Comparison of ENCODE assay signal across 16 cellular contexts in the genomic region with DNA sequence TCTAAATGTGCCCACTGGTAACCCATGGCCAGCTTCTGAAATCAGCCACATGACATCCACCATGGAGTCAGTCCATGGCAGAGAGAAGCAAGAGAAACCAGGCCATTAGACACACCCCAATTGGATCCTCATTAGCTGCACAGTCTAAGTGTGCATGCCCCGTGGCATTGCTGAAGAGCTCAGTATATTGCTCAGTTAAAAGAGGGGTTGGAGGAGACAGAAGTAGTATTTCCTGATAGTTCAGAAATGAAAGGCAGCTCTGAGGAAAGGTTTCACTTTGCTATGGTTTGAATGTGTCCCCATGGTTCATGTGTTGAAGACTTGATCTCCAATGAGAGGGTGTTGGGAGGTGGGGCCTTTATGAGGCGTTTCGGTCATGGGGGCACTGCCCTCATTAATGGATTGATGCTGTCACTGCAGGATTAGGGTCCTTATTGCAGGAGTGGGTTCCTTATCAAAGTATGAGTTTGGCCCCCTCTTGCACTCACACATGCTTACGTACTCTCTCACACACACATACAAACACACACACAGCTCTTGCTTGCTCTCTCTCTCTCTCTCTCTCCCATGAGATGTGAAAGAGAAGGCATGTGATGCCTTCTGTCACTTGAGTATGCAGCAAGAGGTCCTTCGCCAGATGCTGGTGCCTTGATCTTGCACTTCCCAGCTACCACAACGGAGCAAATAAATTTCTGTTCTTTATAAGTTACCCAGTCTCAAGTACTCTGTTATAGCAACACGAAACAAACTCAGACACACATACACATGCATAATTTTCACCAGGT. TPM values are rescaled to one million over a fixed set of nuclear protein-coding genes. Genes with fewer than 3 reads are reported as not detected.
A peak's percentile ranks its signal among the peaks of the same experiment; 100 is the strongest.
DNase-seq lines count a peak whose midpoint lies in the region; ATAC-seq and TF ChIP-seq lines count a peak whose summit lies in the region.
"Had no signal": no experiment of that assay in that cellular context is flagged by ENCODE, and none has a peak within 500 bp of the region (broad histone marks: within the 10 kb centered on the region; RNA-seq: fewer than 3 reads in every experiment).

No MANE protein-coding gene starts in this region.

- H3F3A ChIP-seq in GM23338 (replicated peaks; ENCODE audit: low read depth) = no peaks in the 10 kb centered on the region

- peaks cover 16% of the 10 kb centered on the region for H3K9me3 Mint-ChIP-seq in GM23338
- no peaks in the 10 kb centered on the region for H3K9me3 Mint-ChIP-seq in CD8-positive, alpha-beta memory T cell

- no peak overlapping the region for H3K4me3 ChIP-seq in GM23338
- no peak overlapping the region for H3K4me3 ChIP-seq in CD8-positive, alpha-beta memory T cell (ENCODE audit: low read length)
- H3K4me3 ChIP-seq: PC-9 had no signal

- no peaks in the 10 kb centered on the region for H3K9me3 ChIP-seq in CD8-positive, alpha-beta memory T cell (ENCODE audit: low read length)

- H4K20me1 ChIP-seq in GM23338 (replicated peaks; ENCODE audit: insufficient read depth) = no peaks in the 10 kb centered on the region

- peaks cover 2% of the 10 kb centered on the region for H3K27me3 Mint-ChIP-seq in GM23338 (ENCODE audit: insufficient read depth, low read depth, poor library complexity)
- H3K27me3 Mint-ChIP-seq in CD8-positive, alpha-beta memory T cell = peaks cover 4 to 10% of the 10 kb centered on the region in 2 donors

- CTCF ChIA-PET in CD8-positive, alpha-beta memory T cell (lab: Charles Lee) = no interaction called here

- H2AFZ ChIP-seq in GM23338 = 0 out of 2 replicates have a peak overlapping the region, but pooled peaks have one; percentile 32
- H2AFZ ChIP-seq: PC-9 had no signal

- no peaks in the 10 kb centered on the region for H3K27me3 ChIP-seq in GM23338 (ENCODE audit: insufficient read depth)
- H3K27me3 ChIP-seq in CD8-positive, alpha-beta memory T cell (ENCODE audit: insufficient read depth, low read length, poor library complexity, severe bottlenecking) = no peaks in the 10 kb centered on the region

- intact Hi-C loops in posterior cingulate gyrus (cut with DNase I) = no loop called here

- H3K4me1 ChIP-seq in GM23338 (ENCODE audit: insufficient read depth) = 0 out of 2 replicates have a peak, but pooled peaks cover 3% of the 10 kb centered on the region
- peaks cover 10% of the 10 kb centered on the region for H3K4me1 ChIP-seq in CD8-positive, alpha-beta memory T cell (ENCODE audit: insufficient read depth, low read length)

- no peak overlapping the region for H3K27ac ChIP-seq in GM23338 (ENCODE audit: low read depth)
- H3K27ac ChIP-seq in CD8-positive, alpha-beta memory T cell (ENCODE audit: low read depth, low read length) = no peak overlapping the region
- H3K27ac ChIP-seq: PC-9 had no signal

- H3K36me3 ChIP-seq in GM23338 (ENCODE audit: insufficient read depth) = no peaks in the 10 kb centered on the region
- no peaks in the 10 kb centered on the region for H3K36me3 ChIP-seq in CD8-positive, alpha-beta memory T cell (ENCODE audit: insufficient read depth, low read length)

- no peak overlapping the region for H3K27ac Mint-ChIP-seq in GM23338
- peak overlapping the region in 4 of 8 donors; percentile 2 to 23 (median 8) for H3K27ac Mint-ChIP-seq in CD8-positive, alpha-beta memory T cell

- H3K36me3 Mint-ChIP-seq in GM23338 (ENCODE audit: low read depth) = peaks cover 11% of the 10 kb centered on the region; the same call in 2 of the 3 replicates
- no peaks in the 10 kb centered on the region for H3K36me3 Mint-ChIP-seq in CD8-positive, alpha-beta memory T cell
- H3K36me3 Mint-ChIP-seq: CD4-positive, alpha-beta memory T cell had no signal

- no peak for ATAC-seq in GM23338
- ATAC-seq: HepG2 had no signal

- H3K4me1 Mint-ChIP-seq in GM23338 = peaks cover 5% of the 10 kb centered on the region; the same call in 2 of the 3 replicates
- H3K4me1 Mint-ChIP-seq in CD8-positive, alpha-beta memory T cell = peaks cover 38 to 59% (median 43%) of the 10 kb centered on the region in 3 donors

- H3K79me2 ChIP-seq in GM23338 (replicated peaks; ENCODE audit: insufficient read depth) = no peaks in the 10 kb centered on the region

- no peak for TF ChIP-seq CTCF in GM23338 (conservative IDR thresholded peaks at IDR 0.05; ENCODE audit: low read depth in 2 of 2)

- H3K4me2 ChIP-seq in GM23338 = no peak overlapping the region
- H3K4me2 ChIP-seq: PC-9 had no signal

- POLR2A ChIA-PET in CD8-positive, alpha-beta memory T cell (lab: Charles Lee) = interaction anchor here (0.6 kb wide), 1 partner anchor 11 kb away, joined by 4 read pairs; no protein-coding TSS in a partner anchor

- H3K9me2 ChIP-seq in GM23338 (ENCODE audit: insufficient read depth) = no peaks in the 10 kb centered on the region

- H3K4me3 Mint-ChIP-seq in GM23338 = no peak overlapping the region
- H3K4me3 Mint-ChIP-seq in CD8-positive, alpha-beta memory T cell = peak overlapping the region in 3 of 7 donors; percentile 7 to 60 (median 15)

- DNase-seq in DMS79 (lab: John Stamatoyannopoulos, UW) (peak; percentile 84), GM23338 (ENCODE audit: low spot score) (no peak), NCI-H524 treated with DMSO at 0.1 percent for 48 hours (lab: John Stamatoyannopoulos, UW) (peak; percentile 64), mucosa of gallbladder (ENCODE audit: low spot score) (peak; percentile 5), posterior cingulate gyrus (no peak), SIG-M5 (lab: John Stamatoyannopoulos, UW) (no peak)
- no peak for DNase-seq in CD8-positive, alpha-beta memory T cell
- DNase-seq: CD4-positive, alpha-beta memory T cell; KG1; NCI-H1048; NCI-H1436 treated with DMSO at 0.1 percent for 48 hours; NCI-H2081 treated with DMSO at 0.1 percent for 48 hours; NCI-H748 treated with DMSO at 0.1 percent for 48 hours; PC-9 had no signal

TF ChIP-seq in GM23338, 12 proteins besides CTCF, POLR2A, EP300 and RAD21:
- TF ChIP-seq STAT1 (IDR thresholded peaks at IDR 0.05; ENCODE audit: unreplicated experiment) = no peak
- TF ChIP-seq EZH2phosphoT487 (IDR thresholded peaks at IDR 0.05; ENCODE audit: unreplicated experiment) = no peak
- TF ChIP-seq, protein P1, sequence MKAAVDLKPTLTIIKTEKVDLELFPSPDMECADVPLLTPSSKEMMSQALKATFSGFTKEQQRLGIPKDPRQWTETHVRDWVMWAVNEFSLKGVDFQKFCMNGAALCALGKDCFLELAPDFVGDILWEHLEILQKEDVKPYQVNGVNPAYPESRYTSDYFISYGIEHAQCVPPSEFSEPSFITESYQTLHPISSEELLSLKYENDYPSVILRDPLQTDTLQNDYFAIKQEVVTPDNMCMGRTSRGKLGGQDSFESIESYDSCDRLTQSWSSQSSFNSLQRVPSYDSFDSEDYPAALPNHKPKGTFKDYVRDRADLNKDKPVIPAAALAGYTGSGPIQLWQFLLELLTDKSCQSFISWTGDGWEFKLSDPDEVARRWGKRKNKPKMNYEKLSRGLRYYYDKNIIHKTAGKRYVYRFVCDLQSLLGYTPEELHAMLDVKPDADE (IDR thresholded peaks at IDR 0.05) = no peak
- no peak for TF ChIP-seq POLR2AphosphoS5 (IDR thresholded peaks at IDR 0.05; ENCODE audit: low read depth)

RNA-seq across cellular contexts. Expression of a gene that starts 58.0 kb away (rescaled TPM):
- 0.85 and 1.1 TPM in 2 replicates for total RNA-seq in GM23338 (2014; rRNA removed; shearing (Covaris generic))
- polyA plus RNA-seq in GM23338 (2016; fragmentation: Nextera tagmentation; extraction: Ambion mirVana) = 1.3 and 1.8 TPM in 2 replicates
- total RNA-seq in mucosa of gallbladder = 36.1 TPM
- not detected for total RNA-seq in CD8-positive, alpha-beta memory T cell
- 0.45 TPM for polyA plus RNA-seq in CD8-positive, alpha-beta memory T cell
- total RNA-seq: CD4-positive, alpha-beta memory T cell; HepG2; MCF 10A had no signal

Comparison
In these comparisons a context has a peak if more than half of its experiments do, and no peak if none do; other contexts are left out.
1. DNase-seq: peak in DMS79 (single experiment), NCI-H524 treated with DMSO at 0.1 percent for 48 hours (single experiment) and mucosa of gallbladder (single experiment); none in GM23338 (single experiment), CD8-positive, alpha-beta memory T cell (0 of 5), posterior cingulate gyrus (0 of 10) and SIG-M5 (single experiment).
2. RNA of a gene that starts 58.0 kb away (total RNA-seq): 36.1 TPM in mucosa of gallbladder (single experiment); 0.85 to 1.1 TPM in GM23338 and not detected in CD8-positive, alpha-beta memory T cell; every median in the first group is over 10 times any median in the second.